In genomic region chr17:18070861-18071340, GRCh38 we compare ENCODE assay signal across 9 cellular contexts. TPM values are rescaled to one million over a fixed set of nuclear protein-coding genes. Genes with fewer than 3 reads are reported as not detected.
A peak's percentile ranks its signal among the peaks of the same experiment; 100 is the strongest.
DNase-seq lines count a peak whose midpoint lies in the region; ATAC-seq, FAIRE-seq and TF ChIP-seq lines count a peak whose summit lies in the region.
"Had no signal": no experiment of that assay in that cellular context is flagged by ENCODE, and none has a peak within 500 bp of the region (broad histone marks: within the 10 kb centered on the region; RNA-seq: fewer than 3 reads in every experiment).

No MANE protein-coding gene starts in this region.

- H3K56ac ChIP-seq in IMR-90 (ENCODE audit: extremely low read depth, insufficient read depth, low read length) = no peak overlapping the region

- no peak overlapping the region for H2BK20ac ChIP-seq in IMR-90 (ENCODE audit: low read depth, low read length)

- DNase-seq in DMS 273 treated with DMSO at 0.1 percent for 48 hours (lab: John Stamatoyannopoulos, UW) (peak; percentile 77), IMR-90 (peak; percentile 61), adipocyte (ENCODE audit: low read depth) (peak; percentile 52), mesenchymal stem cell (peak; percentile 22), D721Med (ENCODE audit: insufficient read length, low spot score) (no peak)
- no peak for DNase-seq in stimulated activated CD4-positive, alpha-beta T cell treated with anti-CD3 and anti-CD28 coated beads, Interleukin-2, amount 100 ng/mL, for 48 hours

- no peaks in the 10 kb centered on the region for H3K9me1 ChIP-seq in IMR-90 (ENCODE audit: insufficient read depth, low read length)

- ATAC-seq in IMR-90 (ENCODE audit: low read depth) (peak; percentile 85), GM21447 (IDR thresholded peaks at IDR 0.05; ENCODE audit: unreplicated experiment) (no peak), GM18873 (IDR thresholded peaks at IDR 0.05; ENCODE audit: low FRiP score, unreplicated experiment) (no peak)

- peak overlapping the region in 1 of 2 experiments; percentile 52; a peak in 1 of 4 replicates for H4K8ac ChIP-seq in IMR-90 (ENCODE audit: low read depth in 2 of 2, low read length in 2 of 2)
- H4K8ac ChIP-seq in mesenchymal stem cell (ENCODE audit: low read length) = no peak overlapping the region

- no TSS peak for BruUV-seq in IMR-90 (replicated peaks; lab: Mats Ljungman, UMichigan)

- H3K36me3 ChIP-seq in IMR-90 (ENCODE audit: control insufficient read depth, insufficient read depth, low read length) = peaks cover 2% of the 10 kb centered on the region; the same call in 1 of the 2 replicates
- H3K36me3 ChIP-seq in adipocyte (ENCODE audit: control insufficient read depth, insufficient read depth, low read length, severe bottlenecking) = peaks cover 13% of the 10 kb centered on the region
- peaks cover 7 to 19% of the 10 kb centered on the region in 2 experiments for H3K36me3 ChIP-seq in mesenchymal stem cell (ENCODE audit: control insufficient read depth in 1 of 2, insufficient read depth in 2 of 2, low read depth in 1 of 2, low read length in 2 of 2)

- H2AK9ac ChIP-seq in IMR-90 (replicated peaks; ENCODE audit: low read depth, low read length, poor library complexity) = no peak overlapping the region

- peak overlapping the region; percentile 87 for H3K4me2 ChIP-seq in IMR-90 (ENCODE audit: low read depth, low read length)
- peak overlapping the region; percentile 43 for H3K4me2 ChIP-seq in mesenchymal stem cell (ENCODE audit: low read length, poor library complexity, severe bottlenecking)

- 10% methylated on average over 2 of the region's 8 CpGs; no CpG with 5 or more reads in 1 of the 2 experiments for WGBS in IMR-90 (ENCODE audit: extremely low coverage in 2 of 2, insufficient read length in 1 of 2), 2 experiments
- 45% methylated on average over 8 of the region's 8 CpGs for WGBS in mesenchymal stem cell

- POLR2A ChIA-PET in IMR-90 (lab: Charles Lee; ENCODE audit: unreplicated experiment) = no interaction called here

- H2AK5ac ChIP-seq in IMR-90 (ENCODE audit: low read depth, low read length) (no peak overlapping the region), mesenchymal stem cell (ENCODE audit: low read length, severe bottlenecking) (no peak overlapping the region)

- H3K79me1 ChIP-seq in IMR-90 (ENCODE audit: low read depth in 1 of 2, low read length in 2 of 2) (no peaks in the 10 kb centered on the region), mesenchymal stem cell (replicated peaks; ENCODE audit: low read length, poor library complexity, severe bottlenecking) (no peaks in the 10 kb centered on the region)

- H2AFZ ChIP-seq in IMR-90 (replicated peaks; ENCODE audit: low read length, poor library complexity) (peak overlapping the region; percentile 85), mesenchymal stem cell (ENCODE audit: low read depth, low read length) (no peak overlapping the region)

- H3K9ac ChIP-seq in IMR-90 (ENCODE audit: low read depth, low read length) = 0 out of 2 replicates have a peak overlapping the region, but pooled peaks have one; percentile 3
- H3K9ac ChIP-seq in adipocyte (ENCODE audit: low read length) = peak overlapping the region; percentile 55
- peak overlapping the region; percentile 57 for H3K9ac ChIP-seq in mesenchymal stem cell (ENCODE audit: low read length)

- no peak overlapping the region for H3K18ac ChIP-seq in IMR-90 (ENCODE audit: low read depth, low read length)
- no peak overlapping the region for H3K18ac ChIP-seq in mesenchymal stem cell (ENCODE audit: low read depth in 1 of 2, low read length in 2 of 2)

- H3K23ac ChIP-seq in IMR-90 (ENCODE audit: low read depth, low read length) = peak overlapping the region; percentile 9; the same call in 1 of the 2 replicates
- peak overlapping the region in 1 of 2 experiments; percentile 96 for H3K23ac ChIP-seq in mesenchymal stem cell (ENCODE audit: low read length in 2 of 2)

- H3K14ac ChIP-seq in IMR-90 (replicated peaks; ENCODE audit: low read depth, low read length) = peak overlapping the region; percentile 67; the same call in 1 of the 2 replicates
- H3K14ac ChIP-seq in mesenchymal stem cell (ENCODE audit: low read length in 2 of 2) = no peak overlapping the region

- H2BK120ac ChIP-seq in IMR-90 (ENCODE audit: low read depth, low read length) (no peak overlapping the region), mesenchymal stem cell (ENCODE audit: low read depth, low read length) (no peak overlapping the region)

- CTCF ChIA-PET in IMR-90 (lab: Yijun Ruan, JAX) = no interaction called here

- H2BK15ac ChIP-seq in IMR-90 (ENCODE audit: low read depth, low read length) (no peak overlapping the region), mesenchymal stem cell (ENCODE audit: low read depth, poor library complexity, severe bottlenecking) (no peak overlapping the region)

- TF ChIP-seq CTCF in IMR-90 (conservative IDR thresholded peaks at IDR 0.05; ENCODE audit: low read depth, low read length) = no peak
- TF ChIP-seq CTCF in D721Med (IDR thresholded peaks at IDR 0.05; ENCODE audit: insufficient read depth, missing control alignments) = no peak

- H2BK12ac ChIP-seq in mesenchymal stem cell (ENCODE audit: low read length in 2 of 2) = no peak overlapping the region

- H3K4me1 ChIP-seq in IMR-90 (ENCODE audit: control insufficient read depth, insufficient read depth, low read length) (no peaks in the 10 kb centered on the region; the same call in 1 of the 2 replicates), adipocyte (ENCODE audit: control insufficient read depth, insufficient read depth, low read length) (peaks cover 13% of the 10 kb centered on the region), mesenchymal stem cell (ENCODE audit: control insufficient read depth, insufficient read depth, low read depth, low read length) (peaks cover 3% of the 10 kb centered on the region)

- H4K20me1 ChIP-seq in IMR-90 (ENCODE audit: insufficient read depth, low read length) = no peaks in the 10 kb centered on the region

- H4K91ac ChIP-seq in IMR-90 (ENCODE audit: insufficient read depth, low read depth, low read length) (no peak overlapping the region), mesenchymal stem cell (ENCODE audit: low read length) (no peak overlapping the region)

- H3K4me3 ChIP-seq in IMR-90 (ENCODE audit: insufficient read depth, low read depth, low read length) (peak overlapping the region; percentile 30; the same call in 1 of the 2 replicates), adipocyte (ENCODE audit: low read length) (peak overlapping the region; percentile 73), mesenchymal stem cell (ENCODE audit: insufficient read depth in 1 of 2, low read depth in 1 of 2, low read length in 2 of 2) (peak overlapping the region in 1 of 2 experiments; percentile 69)

- no peaks in the 10 kb centered on the region for H3K9me3 ChIP-seq in IMR-90 (ENCODE audit: control insufficient read depth, insufficient read depth, low read length)
- H3K9me3 ChIP-seq in adipocyte (ENCODE audit: control insufficient read depth, low read length) = no peaks in the 10 kb centered on the region
- no peaks in the 10 kb centered on the region for H3K9me3 ChIP-seq in mesenchymal stem cell (ENCODE audit: control insufficient read depth, low read length)

- FAIRE-seq in D721Med (lab: Jason Lieb, UNC) = no peak
- FAIRE-seq: frontal cortex had no signal

- H2BK5ac ChIP-seq in IMR-90 (ENCODE audit: low read depth, low read length, poor library complexity, severe bottlenecking) (no peak overlapping the region), mesenchymal stem cell (ENCODE audit: low read depth, low read length, poor library complexity, severe bottlenecking) (no peak overlapping the region)

- dilution Hi-C loops in IMR-90 (cut with HindIII; ENCODE audit: low sequenced_read_pairs, unreplicated experiment) = no loop called here

- in situ Hi-C loops in IMR-90 (cut with MboI; ENCODE audit: low sequenced_read_pairs) = no loop called here

- no peak for TF ChIP-seq RAD21 in IMR-90 (IDR thresholded peaks at IDR 0.05; ENCODE audit: low read length)

- no peak for TF ChIP-seq POLR2A in IMR-90 (IDR thresholded peaks at IDR 0.05; ENCODE audit: low read depth, low read length)

- intact Hi-C loops in IMR-90 (cut with micrococcal nuclease) = no loop called here

- H3K27me3 ChIP-seq in IMR-90 (ENCODE audit: control insufficient read depth, insufficient read depth, low read length) = peaks cover 7% of the 10 kb centered on the region
- no peaks in the 10 kb centered on the region for H3K27me3 ChIP-seq in adipocyte (replicated peaks; ENCODE audit: control insufficient read depth, insufficient read depth, low read length)
- H3K27me3 ChIP-seq in mesenchymal stem cell (ENCODE audit: control insufficient read depth in 1 of 2, insufficient read depth in 1 of 2, low read length in 2 of 2) = peaks cover 0 to under 1% of the 10 kb centered on the region in 2 experiments

- H3K4ac ChIP-seq in IMR-90 (ENCODE audit: low read depth, low read length) (peak overlapping the region; percentile 52; the same call in 1 of the 2 replicates), mesenchymal stem cell (ENCODE audit: low read depth in 1 of 2, low read length in 2 of 2) (no peak overlapping the region)

- no peak overlapping the region for H4K5ac ChIP-seq in IMR-90 (ENCODE audit: low read depth, low read length)

- H3K27ac ChIP-seq in IMR-90 (ENCODE audit: insufficient read depth, low read length) = peak overlapping the region; percentile 36; the same call in 1 of the 2 replicates
- no peak overlapping the region for H3K27ac ChIP-seq in mesenchymal stem cell (ENCODE audit: low read length, poor library complexity, severe bottlenecking)

RNA-seq across cellular contexts. Expression of gene DRG2, which starts 16.8 kb away (rescaled TPM):
- 35.6 and 43.6 TPM in 2 replicates for total RNA-seq in IMR-90 (2012; rRNA removed)
- 41.3 and 45.1 TPM in 2 replicates for polyA plus RNA-seq in IMR-90 (2012; rRNA removed)
- polyA plus RNA-seq in IMR-90 (2012; cell fraction: cytosol; rRNA removed) = 28.2 and 37.1 TPM in 2 replicates
- 83.0 and 131 TPM in 2 replicates for polyA plus RNA-seq in IMR-90 (2012; cell fraction: nucleus; rRNA removed; ENCODE audit: low replicate concordance)
- polyA plus RNA-seq in mesenchymal stem cell (2013, experiment 1 of 2) = 25.6 TPM
- 26.0 TPM for polyA plus RNA-seq in mesenchymal stem cell (2013, experiment 2 of 2)

RNA-seq across cellular contexts. Expression of gene GID4, which starts 31.7 kb away (rescaled TPM):
- total RNA-seq in IMR-90 (2012; rRNA removed) = 3.9 and 5.0 TPM in 2 replicates
- polyA plus RNA-seq in IMR-90 (2012; rRNA removed) = 4.2 and 5.6 TPM in 2 replicates
- 3.1 and 3.3 TPM in 2 replicates for polyA plus RNA-seq in IMR-90 (2012; cell fraction: cytosol; rRNA removed)
- polyA plus RNA-seq in IMR-90 (2012; cell fraction: nucleus; rRNA removed; ENCODE audit: low replicate concordance) = 2.6 and 5.1 TPM in 2 replicates
- 7.1 TPM for polyA plus RNA-seq in mesenchymal stem cell (2013, experiment 1 of 2)
- 7.2 TPM for polyA plus RNA-seq in mesenchymal stem cell (2013, experiment 2 of 2)

RNA-seq across cellular contexts. Expression of gene ATPAF2, which starts 31.9 kb away (rescaled TPM):
- 14.2 and 27.6 TPM in 2 replicates for total RNA-seq in IMR-90 (2012; rRNA removed)
- 19.5 and 21.9 TPM in 2 replicates for polyA plus RNA-seq in IMR-90 (2012; rRNA removed)
- polyA plus RNA-seq in IMR-90 (2012; cell fraction: cytosol; rRNA removed) = 28.8 and 54.4 TPM in 2 replicates
- 31.6 and 48.8 TPM in 2 replicates for polyA plus RNA-seq in IMR-90 (2012; cell fraction: nucleus; rRNA removed; ENCODE audit: low replicate concordance)
- polyA plus RNA-seq in mesenchymal stem cell (2013, experiment 1 of 2) = 13.9 TPM
- polyA plus RNA-seq in mesenchymal stem cell (2013, experiment 2 of 2) = 12.1 TPM

RNA-seq across cellular contexts. Expression of gene MYO15A, which starts 37.7 kb away (rescaled TPM):
- 0.18 and 0.56 TPM in 2 replicates for total RNA-seq in IMR-90 (2012; rRNA removed)
- 0.49 and 1.1 TPM in 2 replicates for polyA plus RNA-seq in IMR-90 (2012; rRNA removed)
- 0.02 and 0.90 TPM in 2 replicates for polyA plus RNA-seq in IMR-90 (2012; cell fraction: cytosol; rRNA removed)
- 6.4 and 7.3 TPM in 2 replicates for polyA plus RNA-seq in IMR-90 (2012; cell fraction: nucleus; rRNA removed; ENCODE audit: low replicate concordance)
- 0.29 TPM for polyA plus RNA-seq in mesenchymal stem cell (2013, experiment 1 of 2)
- 0.22 TPM for polyA plus RNA-seq in mesenchymal stem cell (2013, experiment 2 of 2)

Comparison
In these comparisons a context has a peak if more than half of its experiments do, and no peak if none do; other contexts are left out.
1. DNase-seq: peak in DMS 273 treated with DMSO at 0.1 percent for 48 hours (single experiment), IMR-90 (single experiment), adipocyte (single experiment) and mesenchymal stem cell (single experiment); none in D721Med (single experiment) and stimulated activated CD4-positive, alpha-beta T cell treated with anti-CD3 and anti-CD28 coated beads, Interleukin-2, amount 100 ng/mL, for 48 hours (0 of 2).
2. H3K9ac ChIP-seq: peak in every context shown above with its lines; median percentile 57 in mesenchymal stem cell; 55 in adipocyte; 3 in IMR-90.